ENCODE assay signal across 2 cellular contexts in genomic region chr14:22289570-22289969, GRCh38.
TF ChIP-seq lines count a peak whose summit lies in the region.

No MANE protein-coding gene starts in this region.

TF ChIP-seq in IMR-90, 13 proteins besides CTCF, POLR2A, EP300 and RAD21:
- TF ChIP-seq USF2 (IDR thresholded peaks at IDR 0.05; ENCODE audit: low read depth, low read length) (no peak), CEBPB (IDR thresholded peaks at IDR 0.05; ENCODE audit: low read depth, low read length) (no peak), RFX5 (IDR thresholded peaks at IDR 0.05; ENCODE audit: low read depth, low read length) (no peak), MXI1 (IDR thresholded peaks at IDR 0.05; ENCODE audit: borderline replicate concordance, low read depth, low read length) (no peak)

TF ChIP-seq in HepG2, 621 proteins besides CTCF, POLR2A, EP300 and RAD21:
- no peak for TF ChIP-seq NFIC (IDR thresholded peaks at IDR 0.05; ENCODE audit: low read length)
- TF ChIP-seq PBX3 (CRISPR knock-in tag; IDR thresholded peaks at IDR 0.05; ENCODE audit: borderline replicate concordance), result no peak
- TF ChIP-seq IRX3 (CRISPR knock-in tag; IDR thresholded peaks at IDR 0.05; ENCODE audit: borderline replicate concordance, low read depth), result no peak
- TF ChIP-seq ZNF724P (CRISPR knock-in tag; IDR thresholded peaks at IDR 0.05; ENCODE audit: borderline replicate concordance), result no peak
- TF ChIP-seq TFDP1 (CRISPR knock-in tag; IDR thresholded peaks at IDR 0.05; ENCODE audit: borderline replicate concordance), result no peak
- TF ChIP-seq ZNF687 (CRISPR knock-in tag; IDR thresholded peaks at IDR 0.05), result no peak
- no peak for TF ChIP-seq ZIK1 (CRISPR knock-in tag; IDR thresholded peaks at IDR 0.05; ENCODE audit: borderline replicate concordance, low read depth)
- TF ChIP-seq FOXM1 (CRISPR knock-in tag; IDR thresholded peaks at IDR 0.05), result no peak
